In the genomic region with DNA sequence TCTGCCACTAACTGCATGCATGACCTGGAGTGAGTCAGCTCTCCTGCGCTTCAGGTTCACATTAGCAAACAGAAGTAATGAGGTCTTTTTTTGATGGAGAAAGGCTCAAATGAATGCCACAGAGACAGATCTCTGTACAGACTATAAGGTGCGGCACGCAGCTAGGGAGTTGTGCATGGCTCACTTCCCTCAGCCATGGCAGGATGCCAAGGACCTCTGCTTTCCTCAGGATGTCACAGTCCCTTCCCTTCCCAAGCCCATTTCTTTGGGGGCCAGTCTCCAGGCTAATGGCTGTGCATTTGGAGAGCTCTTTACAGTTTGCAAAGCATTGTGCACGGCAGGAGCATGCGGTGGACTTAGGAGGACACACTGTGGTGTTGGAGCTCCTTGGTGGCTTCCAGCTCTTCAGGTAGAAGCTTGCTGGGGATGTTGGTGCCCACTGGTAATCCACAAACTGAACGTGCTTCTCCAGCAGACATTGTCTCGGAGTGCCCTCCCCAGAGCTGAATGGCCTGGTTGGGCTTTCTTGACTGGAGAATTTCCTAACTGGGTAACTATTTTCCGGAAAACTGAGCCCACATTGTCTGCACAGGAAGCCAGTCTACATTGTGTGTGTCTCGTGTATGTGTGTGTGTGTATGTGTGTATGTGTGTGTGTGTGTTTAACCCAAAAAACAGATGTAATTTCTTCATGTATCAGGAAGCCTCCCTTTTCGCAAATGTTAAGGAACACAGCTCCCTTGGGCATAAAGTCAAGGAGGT, we compare ENCODE assay signal across 13 cellular contexts.
DNase-seq lines count a peak whose midpoint lies in the region; ATAC-seq and TF ChIP-seq lines count a peak whose summit lies in the region.
"Had no signal": no experiment of that assay in that cellular context is flagged by ENCODE, and none has a peak within 500 bp of the region (broad histone marks: within the 10 kb centered on the region; RNA-seq: fewer than 3 reads in every experiment).

No MANE protein-coding gene starts in this region.

- TF ChIP-seq POLR2A in transverse colon (IDR thresholded peaks at IDR 0.05): no peak

- no peak for DNase-seq in SK-N-SH
- peak; percentile 8 for DNase-seq in adipocyte (ENCODE audit: low read depth)
- peak; percentile 57 for DNase-seq in left ventricle myocardium superior
- peak; percentile 19 for DNase-seq in transverse colon
- DNase-seq in RPMI8226: no peak
- DNase-seq: activated CD4-positive, alpha-beta T cell treated with anti-CD3 and anti-CD28 coated beads, Interleukin-2, amount 10 ng/mL, durations not matched to agents 24 days and 14 days; activated naive CD4-positive, alpha-beta T cell treated with anti-CD3 and anti-CD28 coated beads, Interleukin-2, amount 50 U/mL, for 16 hours; esophagus squamous epithelium; MG63; stimulated activated naive CD4-positive, alpha-beta T cell treated with Interleukin-2 at 50 U/mL for 16 hours had no signal

- peak overlapping the region; percentile 7; the same call in 1 of the 2 replicates for H3K4me2 ChIP-seq in SK-N-SH

- no peak for TF ChIP-seq EP300 in SK-N-SH (IDR thresholded peaks at IDR 0.05; ENCODE audit: borderline replicate concordance in 1 of 2, low read depth in 1 of 2, low read length in 1 of 2)
- no peak for TF ChIP-seq EP300 in transverse colon (IDR thresholded peaks at IDR 0.05; ENCODE audit: low read depth)

- no peaks in the 10 kb centered on the region for H3K27me3 ChIP-seq in SK-N-SH (ENCODE audit: insufficient read depth)
- no peaks in the 10 kb centered on the region for H3K27me3 ChIP-seq in adipocyte (replicated peaks; ENCODE audit: control insufficient read depth, insufficient read depth, low read length)
- H3K27me3 ChIP-seq in transverse colon: no peaks in the 10 kb centered on the region

- H2AFZ ChIP-seq in SK-N-SH (ENCODE audit: low read depth): no peak overlapping the region

- no peak for TF ChIP-seq CTCF in SK-N-SH (IDR thresholded peaks at IDR 0.05)
- no peak for TF ChIP-seq CTCF in transverse colon (IDR thresholded peaks at IDR 0.05)

- in situ Hi-C loops in transverse colon (cut with MboI; ENCODE audit: low pct_ligation_motif_present in 1 of 4, low pct_unique_long_range_greater_than_20kb in 1 of 4, low sequenced_read_pairs in 3 of 4): no loop called here

- H3K9me2 ChIP-seq in SK-N-SH: no peaks in the 10 kb centered on the region

- H3K9me3 ChIP-seq in SK-N-SH (no peaks in the 10 kb centered on the region), adipocyte (ENCODE audit: control insufficient read depth, low read length) (no peaks in the 10 kb centered on the region), transverse colon (no peaks in the 10 kb centered on the region)
- H3K9me3 ChIP-seq: esophagus squamous epithelium, MG63 had no signal

- H3K36me3 ChIP-seq in SK-N-SH (replicated peaks in 1 of 2; ENCODE audit: control insufficient read depth in 1 of 2, insufficient read depth in 2 of 2, low read length in 1 of 2) (no peaks in the 10 kb centered on the region), adipocyte (ENCODE audit: control insufficient read depth, insufficient read depth, low read length, severe bottlenecking) (no peaks in the 10 kb centered on the region), transverse colon (no peaks in the 10 kb centered on the region)
- H3K36me3 ChIP-seq: esophagus squamous epithelium, MG63 had no signal

- H3K4me3 ChIP-seq in SK-N-SH (ENCODE audit: low read depth in 2 of 2, low read length in 1 of 2) (no peak overlapping the region), adipocyte (ENCODE audit: low read length) (no peak overlapping the region), transverse colon (no peak overlapping the region)
- H3K4me3 ChIP-seq: esophagus squamous epithelium, MG63 had no signal

- H3K9ac ChIP-seq in SK-N-SH (no peak overlapping the region), adipocyte (ENCODE audit: low read length) (no peak overlapping the region)

- peaks cover 15 to 68% of the 10 kb centered on the region in 2 experiments; a peak in 2 of 4 replicates for H3K4me1 ChIP-seq in SK-N-SH (ENCODE audit: control insufficient read depth in 1 of 2, insufficient read depth in 2 of 2, low read depth in 1 of 2, low read length in 1 of 2)
- peaks cover 51% of the 10 kb centered on the region for H3K4me1 ChIP-seq in adipocyte (ENCODE audit: control insufficient read depth, insufficient read depth, low read length)
- H3K4me1 ChIP-seq in transverse colon: peaks cover 4 to 37% (median 16%) of the 10 kb centered on the region in 4 donors

- H3K79me2 ChIP-seq in SK-N-SH (ENCODE audit: insufficient read depth): no peaks in the 10 kb centered on the region

- H4K20me1 ChIP-seq in SK-N-SH (ENCODE audit: insufficient read depth): no peaks in the 10 kb centered on the region

- POLR2A ChIA-PET in SK-N-SH (lab: Yijun Ruan, JAX): interaction anchor here (1.1 kb wide), 1 partner anchor 10 kb away, joined by 3 read pairs; no protein-coding TSS in a partner anchor

- TF ChIP-seq RAD21 in SK-N-SH (IDR thresholded peaks at IDR 0.05; ENCODE audit: low read length): no peak

- H3K27ac ChIP-seq in SK-N-SH (ENCODE audit: low read depth in 2 of 2, low read length in 1 of 2): no peak overlapping the region
- H3K27ac ChIP-seq in transverse colon: peak overlapping the region in 3 of 4 donors; percentile 60 to 61 (median 61)

- CTCF ChIA-PET in SK-N-SH (lab: Yijun Ruan, JAX): interaction anchor here (1.4 kb wide), 1 partner anchor 218 kb away, joined by 6 read pairs; no protein-coding TSS in a partner anchor

- WGBS in SK-N-SH (ENCODE audit: low lambda C conversion rate): 94% methylated on average over 10 of the region's 10 CpGs
- 49 to 62% methylated on average over 3 to 10 of the region's 10 CpGs for WGBS in transverse colon (ENCODE audit: low coverage in 1 of 2), 2 donors

- intact Hi-C loops in left ventricle myocardium superior (cut with micrococcal nuclease): loop anchor here (10.0 kb wide), 1 partner anchor 175 kb away; the partner anchor contains the start of gene TLE3
- intact Hi-C loops in transverse colon (cut with DNase I; ENCODE audit: low total_unique reads): loop anchor here (10.0 kb wide), 1 partner anchor 175 kb away; the partner anchor contains the start of gene TLE3

- peaks cover 9% of the 10 kb centered on the region for H3F3A ChIP-seq in SK-N-SH (replicated peaks; ENCODE audit: insufficient read depth)

- ATAC-seq in SK-N-SH treated with all-trans-retinoic acid at 6 μM for 48 hours (no peak), left ventricle myocardium superior (peak; percentile 49), GM19324 (IDR thresholded peaks at IDR 0.05; ENCODE audit: low FRiP score, unreplicated experiment) (no peak), GM18867 (IDR thresholded peaks at IDR 0.05; ENCODE audit: unreplicated experiment) (no peak)

TF ChIP-seq in SK-N-SH, 30 proteins besides CTCF, POLR2A, EP300 and RAD21:
- TF ChIP-seq ELF1 (IDR thresholded peaks at IDR 0.05) (no peak), MEF2A (IDR thresholded peaks at IDR 0.05; ENCODE audit: borderline replicate concordance, low read depth) (no peak), YY1 (IDR thresholded peaks at IDR 0.05; ENCODE audit: low read depth) (no peak), FOXM1 (IDR thresholded peaks at IDR 0.05; ENCODE audit: low read depth) (no peak), RFX5 (IDR thresholded peaks at IDR 0.05; ENCODE audit: low read length) (no peak), NFIC (IDR thresholded peaks at IDR 0.05; ENCODE audit: borderline replicate concordance) (no peak)
- TF ChIP-seq, protein P1, sequence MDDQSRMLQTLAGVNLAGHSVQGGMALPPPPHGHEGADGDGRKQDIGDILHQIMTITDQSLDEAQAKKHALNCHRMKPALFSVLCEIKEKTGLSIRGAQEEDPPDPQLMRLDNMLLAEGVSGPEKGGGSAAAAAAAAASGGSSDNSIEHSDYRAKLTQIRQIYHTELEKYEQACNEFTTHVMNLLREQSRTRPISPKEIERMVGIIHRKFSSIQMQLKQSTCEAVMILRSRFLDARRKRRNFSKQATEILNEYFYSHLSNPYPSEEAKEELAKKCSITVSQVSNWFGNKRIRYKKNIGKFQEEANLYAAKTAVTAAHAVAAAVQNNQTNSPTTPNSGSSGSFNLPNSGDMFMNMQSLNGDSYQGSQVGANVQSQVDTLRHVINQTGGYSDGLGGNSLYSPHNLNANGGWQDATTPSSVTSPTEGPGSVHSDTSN (IDR thresholded peaks at IDR 0.05): no peak
TF ChIP-seq in SK-N-SH: peak in this region for 0.

TF ChIP-seq in SK-N-SH treated with all-trans-retinoic acid at 6 μM for 48 hours, 23 proteins besides CTCF, POLR2A, EP300 and RAD21:
- no peak for TF ChIP-seq TOX (CRISPR knock-in tag; IDR thresholded peaks at IDR 0.05; ENCODE audit: borderline replicate concordance)
- TF ChIP-seq CSDC2 (CRISPR knock-in tag; IDR thresholded peaks at IDR 0.05): no peak
- no peak for TF ChIP-seq PPARA (CRISPR knock-in tag; IDR thresholded peaks at IDR 0.05; ENCODE audit: borderline replicate concordance)
- no peak for TF ChIP-seq ZC3H10 (CRISPR knock-in tag; IDR thresholded peaks at IDR 0.05)
- TF ChIP-seq ESRRG (CRISPR knock-in tag; IDR thresholded peaks at IDR 0.05): no peak
- TF ChIP-seq ZFP3 (CRISPR knock-in tag; IDR thresholded peaks at IDR 0.05): no peak
- no peak for TF ChIP-seq SNAI2 (CRISPR knock-in tag; IDR thresholded peaks at IDR 0.05)

Comparison
In these comparisons a context has a peak if more than half of its experiments do, and no peak if none do; other contexts are left out.
1. DNase-seq: peak in adipocyte (single experiment), left ventricle myocardium superior (single experiment) and transverse colon (single experiment); none in SK-N-SH (single experiment) and RPMI8226 (single experiment).
2. H3K27ac ChIP-seq: peak in transverse colon (3 of 4); none in SK-N-SH (0 of 2).